In genomic region chr12:62372825-62373224, GRCh38 we compare ENCODE assay signal across 21 cellular contexts.
DNase-seq lines count a peak whose midpoint lies in the region; ATAC-seq, FAIRE-seq and TF ChIP-seq lines count a peak whose summit lies in the region.
"Had no signal": no experiment of that assay in that cellular context is flagged by ENCODE, and none has a peak within 500 bp of the region (broad histone marks: within the 10 kb centered on the region; RNA-seq: fewer than 3 reads in every experiment).

No MANE protein-coding gene starts in this region.

- H3K27me3 ChIP-seq in right atrium auricular region (no peaks in the 10 kb centered on the region), skeletal muscle tissue (ENCODE audit: control insufficient read depth in 3 of 3, insufficient read depth in 3 of 3, low read length in 3 of 3) (no peaks in the 10 kb centered on the region)
- H3K27me3 ChIP-seq: BLaER1 treated with 17β-estradiol and CSF1 and Interleukin-3, amounts not matched to agents 10 nM and 100 nM had no signal

- TF ChIP-seq CTCF in right atrium auricular region (IDR thresholded peaks at IDR 0.05) (no peak), WTC11 (IDR thresholded peaks at IDR 0.05) (no peak)

- no peak for DNase-seq in Right ventricle myocardium superior
- no peak for DNase-seq in right atrium auricular region (ENCODE audit: low spot score)
- no peak for DNase-seq in WTC11 (ENCODE audit: low spot score)
- no peak for DNase-seq in left ventricle myocardium superior
- DNase-seq in amygdala (lab: John Stamatoyannopoulos, UW), result no peak
- DNase-seq in GF-D8 (lab: John Stamatoyannopoulos, UW), result no peak
- no peak for DNase-seq in GM12891 (ENCODE audit: insufficient read length, low spot score)
- DNase-seq: COR-L47, DMS153, KG1, NCI-H1436 treated with DMSO at 0.1 percent for 48 hours, NCI-H2029 treated with DMSO at 0.1 percent for 48 hours, NCI-H2171 treated with DMSO at 0.1 percent for 48 hours, NCI-H446 treated with DMSO at 0.1 percent for 48 hours, NCI-H748 treated with DMSO at 0.1 percent for 48 hours, OCI-M1, RPMI8226 had no signal

- H3K4me1 ChIP-seq in right atrium auricular region (peaks cover 0 to 22% of the 10 kb centered on the region in 2 donors), skeletal muscle tissue (ENCODE audit: control insufficient read depth in 3 of 3, insufficient read depth in 3 of 3, low read length in 3 of 3) (peaks cover 0 to 3% (median 0%) of the 10 kb centered on the region in 3 donors)
- H3K4me1 ChIP-seq: A549 had no signal

- no peaks in the 10 kb centered on the region; the same call in 1 of the 2 replicates for H3K27me3 Mint-ChIP-seq in WTC11 (ENCODE audit: low read depth)

- no peaks in the 10 kb centered on the region for H3K36me3 Mint-ChIP-seq in WTC11

- ATAC-seq in Right ventricle myocardium superior (ENCODE audit: poor library complexity) (peak; percentile 40), WTC11 (no peak), left ventricle myocardium superior (peak; percentile 41)
- ATAC-seq: A549 had no signal

- H3K9me3 ChIP-seq in right atrium auricular region (no peaks in the 10 kb centered on the region), skeletal muscle tissue (ENCODE audit: control insufficient read depth in 3 of 3, low read length in 3 of 3) (no peaks in the 10 kb centered on the region)
- H3K9me3 ChIP-seq: A549 had no signal

- CTCF ChIA-PET in WTC11 (lab: Charles Lee), result no interaction called here

- H3K36me3 ChIP-seq in right atrium auricular region (no peaks in the 10 kb centered on the region), skeletal muscle tissue (ENCODE audit: control insufficient read depth in 3 of 3, insufficient read depth in 3 of 3, low read length in 3 of 3) (peaks cover 0 to 2% (median 0%) of the 10 kb centered on the region in 3 donors)

- intact Hi-C loops in Right ventricle myocardium superior (cut with DNase I), result no loop called here
- intact Hi-C loops in left ventricle myocardium superior (cut with micrococcal nuclease), result no loop called here

- H3K9me3 Mint-ChIP-seq in WTC11, result no peaks in the 10 kb centered on the region

- TF ChIP-seq POLR2A in GM12891 (IDR thresholded peaks at IDR 0.05; ENCODE audit: low read depth, low read length), result no peak

- H3K27ac ChIP-seq in right atrium auricular region (peak overlapping the region in 1 of 2 donors; percentile 32), skeletal muscle tissue (ENCODE audit: low read depth, low read length) (peak overlapping the region; percentile 51)
- H3K27ac ChIP-seq: A549; BLaER1 treated with 17β-estradiol and CSF1 and Interleukin-3, amounts not matched to agents 10 nM and 100 nM had no signal

- no peak for FAIRE-seq in GM12891 (lab: Jason Lieb, UNC)
- FAIRE-seq: A549, GM19239 had no signal

- no peak overlapping the region for H3K9ac ChIP-seq in skeletal muscle tissue (ENCODE audit: low read depth in 1 of 3, low read length in 3 of 3)
- H3K9ac ChIP-seq: BLaER1 treated with 17β-estradiol and CSF1 and Interleukin-3, amounts not matched to agents 10 nM and 100 nM had no signal

- 0 out of 2 replicates have a peak overlapping the region, but pooled peaks have one; percentile 35 for H3K27ac Mint-ChIP-seq in WTC11

- H3K4me3 ChIP-seq in right atrium auricular region (no peak overlapping the region), skeletal muscle tissue (ENCODE audit: low read length in 3 of 3) (no peak overlapping the region)
- H3K4me3 ChIP-seq: A549; BLaER1 treated with 17β-estradiol and CSF1 and Interleukin-3, amounts not matched to agents 10 nM and 100 nM had no signal

- POLR2A ChIA-PET in WTC11 (lab: Charles Lee), result no interaction called here

- no peaks in the 10 kb centered on the region for H3K4me1 Mint-ChIP-seq in WTC11

- H3K4me3 Mint-ChIP-seq in WTC11, result no peak overlapping the region

TF ChIP-seq in WTC11, 78 proteins besides CTCF, POLR2A, EP300 and RAD21 (continues in another document):
- no peak for TF ChIP-seq ZNF671 (CRISPR knock-in tag; IDR thresholded peaks at IDR 0.05)
- TF ChIP-seq PRRX2 (CRISPR knock-in tag; IDR thresholded peaks at IDR 0.05), result no peak
- no peak for TF ChIP-seq ETV6 (CRISPR knock-in tag; IDR thresholded peaks at IDR 0.05)
- TF ChIP-seq IRF2 (CRISPR knock-in tag; IDR thresholded peaks at IDR 0.05; ENCODE audit: borderline replicate concordance, low read depth), result no peak
- TF ChIP-seq ZNF532 (CRISPR knock-in tag; IDR thresholded peaks at IDR 0.05; ENCODE audit: borderline replicate concordance), result no peak

TF ChIP-seq in GM12891, 5 proteins besides CTCF, POLR2A, EP300 and RAD21:
- TF ChIP-seq POLR2AphosphoS5 (IDR thresholded peaks at IDR 0.05; ENCODE audit: low read depth, low read length), result no peak
- TF ChIP-seq POU2F2 (IDR thresholded peaks at IDR 0.05; ENCODE audit: low read depth, low read length), result no peak
- no peak for TF ChIP-seq PAX5 (IDR thresholded peaks at IDR 0.05; ENCODE audit: insufficient read depth, low read length, severe bottlenecking)
- TF ChIP-seq SPI1 (IDR thresholded peaks at IDR 0.05; ENCODE audit: low read depth, low read length), result no peak
TF ChIP-seq in GM12891: peak in this region for 0.
